ENCODE assay signal across 15 cellular contexts in the genomic region with DNA sequence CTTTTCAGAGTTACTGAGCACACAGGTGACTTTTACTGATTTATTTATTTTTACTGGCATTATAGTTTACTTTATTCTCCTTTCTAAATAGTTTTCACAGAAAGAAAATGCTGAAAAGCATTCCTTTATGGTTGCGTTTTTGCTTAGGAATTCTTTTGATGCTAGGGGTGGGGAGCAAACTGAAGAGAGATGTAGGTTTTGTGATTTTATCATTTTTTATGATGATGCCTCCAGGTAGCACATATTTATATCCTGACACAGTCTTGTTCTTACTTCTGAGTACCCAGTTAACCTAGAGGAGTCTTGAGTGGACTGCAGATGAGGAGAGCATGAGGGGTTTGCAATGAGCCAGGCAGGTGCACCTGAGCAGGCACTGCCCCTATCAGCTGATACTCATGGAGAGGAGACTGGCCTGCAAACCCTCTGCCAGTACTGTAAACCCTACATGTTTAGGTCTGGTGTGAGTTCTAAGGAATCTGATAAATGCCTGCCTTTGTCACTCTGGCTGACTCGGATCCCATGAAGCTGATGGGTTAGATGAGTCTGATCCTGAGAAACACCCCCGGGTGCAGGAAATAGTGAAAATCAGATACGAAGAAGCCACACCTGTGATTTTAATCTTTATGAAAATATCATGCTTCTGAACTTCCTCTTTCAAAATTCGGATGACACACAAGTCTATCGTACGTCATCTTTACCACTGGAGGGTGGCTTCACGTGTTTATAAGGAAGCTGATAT.
DNase-seq lines count a peak whose midpoint lies in the region; ATAC-seq and TF ChIP-seq lines count a peak whose summit lies in the region.
"Had no signal": no experiment of that assay in that cellular context is flagged by ENCODE, and none has a peak within 500 bp of the region (broad histone marks: within the 10 kb centered on the region; RNA-seq: fewer than 3 reads in every experiment).

No MANE protein-coding gene starts in this region.

- no peak for TF ChIP-seq POLR2A in NB4 (IDR thresholded peaks at IDR 0.05; ENCODE audit: extremely low read depth, insufficient read length)

- ATAC-seq in CD4-positive, CD25-positive, alpha-beta regulatory T cell (ENCODE audit: low read depth in 2 of 2) = peak; percentile 54 to 74
- ATAC-seq: body of pancreas; gastroesophageal sphincter; left lung; natural killer cell treated with Interleukin-12 subunit alpha and Interleukin-12 subunit beta and Interleukin-15 and Interleukin-18, amount 100 ng/mL, for 72 hours had no signal

- no peak overlapping the region for H3K27ac ChIP-seq in CD4-positive, CD25-positive, alpha-beta regulatory T cell (ENCODE audit: insufficient read depth, low read length, poor library complexity, severe bottlenecking)
- H3K27ac ChIP-seq in endodermal cell (ENCODE audit: low read depth, low read length) (no peak overlapping the region), coronary artery (no peak overlapping the region)
- H3K27ac ChIP-seq: body of pancreas, gastroesophageal sphincter, left lung had no signal

- H3K27ac Mint-ChIP-seq in CD4-positive, CD25-positive, alpha-beta regulatory T cell = peak overlapping the region; percentile 43 to 82 (median 51)
- no peak overlapping the region for H3K27ac Mint-ChIP-seq in endodermal cell
- H3K27ac Mint-ChIP-seq: natural killer cell treated with Interleukin-12 subunit alpha and Interleukin-12 subunit beta and Interleukin-15 and Interleukin-18, amount 100 ng/mL, for 72 hours had no signal

- WGBS in endodermal cell (ENCODE audit: insufficient coverage in 1 of 2, insufficient read length in 1 of 2), 2 experiments = 93% methylated on average over 7 to 8 of the region's 8 CpGs

- no peaks in the 10 kb centered on the region for H3K36me3 Mint-ChIP-seq in CD4-positive, CD25-positive, alpha-beta regulatory T cell
- no peaks in the 10 kb centered on the region for H3K36me3 Mint-ChIP-seq in endodermal cell (ENCODE audit: low read depth)
- H3K36me3 Mint-ChIP-seq: CD8-positive, alpha-beta memory T cell; natural killer cell treated with Interleukin-12 subunit alpha and Interleukin-12 subunit beta and Interleukin-15 and Interleukin-18, amount 100 ng/mL, for 72 hours had no signal

- no peaks in the 10 kb centered on the region for H3K9me3 ChIP-seq in CD4-positive, CD25-positive, alpha-beta regulatory T cell (ENCODE audit: control insufficient read depth in 2 of 2, low read length in 2 of 2)
- no peaks in the 10 kb centered on the region for H3K9me3 ChIP-seq in endodermal cell (ENCODE audit: control insufficient read depth, low read length)
- H3K9me3 ChIP-seq: body of pancreas, gastroesophageal sphincter, left lung had no signal

- TF ChIP-seq CTCF in NB4 (IDR thresholded peaks at IDR 0.05; ENCODE audit: low read depth, low read length) = no peak
- TF ChIP-seq CTCF in endodermal cell (conservative IDR thresholded peaks at IDR 0.05) = no peak
- no peak for TF ChIP-seq CTCF in coronary artery (IDR thresholded peaks at IDR 0.05)

- H3K9me3 Mint-ChIP-seq in CD4-positive, CD25-positive, alpha-beta regulatory T cell = peaks cover 0 to 2% (median 0%) of the 10 kb centered on the region in 7 donors
- H3K9me3 Mint-ChIP-seq in endodermal cell = no peaks in the 10 kb centered on the region
- H3K9me3 Mint-ChIP-seq: CD8-positive, alpha-beta memory T cell; natural killer cell treated with Interleukin-12 subunit alpha and Interleukin-12 subunit beta and Interleukin-15 and Interleukin-18, amount 100 ng/mL, for 72 hours had no signal

- no peak overlapping the region for H3K4me3 ChIP-seq in CD4-positive, CD25-positive, alpha-beta regulatory T cell (ENCODE audit: low read depth, low read length)
- H3K4me3 ChIP-seq in NB4 (ENCODE audit: low read depth, low read length) (no peak overlapping the region), endodermal cell (ENCODE audit: low read length) (no peak overlapping the region), coronary artery (no peak overlapping the region)
- H3K4me3 ChIP-seq: body of pancreas, gastroesophageal sphincter, left lung had no signal

- no peak overlapping the region for H3K9ac ChIP-seq in endodermal cell (ENCODE audit: extremely low read depth, low read length, poor library complexity, severe bottlenecking)

- no peaks in the 10 kb centered on the region for H3K36me3 ChIP-seq in CD4-positive, CD25-positive, alpha-beta regulatory T cell (ENCODE audit: control insufficient read depth, insufficient read depth, low read length)
- no peaks in the 10 kb centered on the region for H3K36me3 ChIP-seq in endodermal cell (ENCODE audit: control insufficient read depth, insufficient read depth, low read length)
- H3K36me3 ChIP-seq: gastroesophageal sphincter, left lung had no signal

- H3K4me1 ChIP-seq in CD4-positive, CD25-positive, alpha-beta regulatory T cell (ENCODE audit: control insufficient read depth, insufficient read depth, low read length, poor library complexity, severe bottlenecking) = peaks cover 11% of the 10 kb centered on the region
- no peaks in the 10 kb centered on the region for H3K4me1 ChIP-seq in endodermal cell (ENCODE audit: control insufficient read depth, insufficient read depth, low read length)
- H3K4me1 ChIP-seq: body of pancreas, left lung had no signal

- H3K4me1 Mint-ChIP-seq in CD4-positive, CD25-positive, alpha-beta regulatory T cell = peaks cover 0 to 26% (median 7%) of the 10 kb centered on the region in 4 donors
- peaks cover 22% of the 10 kb centered on the region for H3K4me1 Mint-ChIP-seq in endodermal cell

- H3K27me3 ChIP-seq in CD4-positive, CD25-positive, alpha-beta regulatory T cell (ENCODE audit: control insufficient read depth, insufficient read depth, low read length) = peaks cover 2% of the 10 kb centered on the region
- no peaks in the 10 kb centered on the region for H3K27me3 ChIP-seq in endodermal cell (ENCODE audit: control insufficient read depth, insufficient read depth, low read length, poor library complexity, severe bottlenecking)
- H3K27me3 ChIP-seq: body of pancreas had no signal

- DNase-seq in A172 (ENCODE audit: low spot score) = peak; percentile 15
- DNase-seq in CD4-positive, CD25-positive, alpha-beta regulatory T cell = peak in 2 of 3 donors; percentile 23 to 81
- peak; percentile 23 for DNase-seq in NB4 (ENCODE audit: low read depth)
- DNase-seq in endodermal cell = peak; percentile 51
- no peak for DNase-seq in NCI-H510A treated with DMSO at 0.1 percent for 48 hours (lab: John Stamatoyannopoulos, UW)
- no peak for DNase-seq in coronary artery (ENCODE audit: low spot score)
- DNase-seq in NOMO-1 treated with DMSO at 0.1 percent for 48 hours (lab: John Stamatoyannopoulos, UW; ENCODE audit: unreplicated experiment) = no peak
- DNase-seq: body of pancreas; CD8-positive, alpha-beta memory T cell; effector memory CD4-positive, alpha-beta T cell; KG1; left lung; OCI-M1 had no signal

- peaks cover 8% of the 10 kb centered on the region for H3K27me3 Mint-ChIP-seq in CD4-positive, CD25-positive, alpha-beta regulatory T cell
- H3K27me3 Mint-ChIP-seq in endodermal cell (ENCODE audit: insufficient read depth) = no peaks in the 10 kb centered on the region

- peak overlapping the region in 2 of 4 donors; percentile 23 to 41 for H3K4me3 Mint-ChIP-seq in CD4-positive, CD25-positive, alpha-beta regulatory T cell
- no peak overlapping the region for H3K4me3 Mint-ChIP-seq in endodermal cell
- H3K4me3 Mint-ChIP-seq: CD8-positive, alpha-beta memory T cell; natural killer cell treated with Interleukin-12 subunit alpha and Interleukin-12 subunit beta and Interleukin-15 and Interleukin-18, amount 100 ng/mL, for 72 hours had no signal

Comparison
In these comparisons a context has a peak if more than half of its experiments do, and no peak if none do; other contexts are left out.
1. DNase-seq: peak in A172 (single experiment), CD4-positive, CD25-positive, alpha-beta regulatory T cell (2 of 3), NB4 (single experiment) and endodermal cell (single experiment); none in NCI-H510A treated with DMSO at 0.1 percent for 48 hours (single experiment), coronary artery (single experiment) and NOMO-1 treated with DMSO at 0.1 percent for 48 hours (single experiment).